ENCODE assay signal across 14 cellular contexts in genomic region chr15:77023576-77024272, GRCh38. TPM values are rescaled to one million over a fixed set of nuclear protein-coding genes. Genes with fewer than 3 reads are reported as not detected.
DNase-seq lines count a peak whose midpoint lies in the region; ATAC-seq and TF ChIP-seq lines count a peak whose summit lies in the region.
"Had no signal": no experiment of that assay in that cellular context is flagged by ENCODE, and none has a peak within 500 bp of the region (broad histone marks: within the 10 kb centered on the region; RNA-seq: fewer than 3 reads in every experiment).

No MANE protein-coding gene starts in this region.

- no peaks in the 10 kb centered on the region for H3K27me3 Mint-ChIP-seq in activated T-cell treated with anti-CD3 and anti-CD28 coated beads, Interleukin-2, amount 50 U/mL, for 72 hours (ENCODE audit: low read depth)
- no peaks in the 10 kb centered on the region for H3K27me3 Mint-ChIP-seq in activated T-cell treated with anti-CD3 and anti-CD28 coated beads, Interleukin-2, amount 50 U/mL, for 4 hours (ENCODE audit: low read depth)
- H3K27me3 Mint-ChIP-seq in T-helper 2 cell treated with Interferon-gamma antibody and Interleukin-4, amounts not matched to agents 5 μg/mL and 100 μg/mL, for 36 hours (ENCODE audit: low read depth): no peaks in the 10 kb centered on the region
- H3K27me3 Mint-ChIP-seq in stimulated activated naive CD8-positive, alpha-beta T cell treated with anti-CD3 and anti-CD28 coated beads, Interleukin-15, Interleukin-2, amounts not matched to agents 100 ng/mL and 50 ng/mL, for 24 hours: no peaks in the 10 kb centered on the region

- peak overlapping the region; percentile 96 for H3K27ac Mint-ChIP-seq in activated T-cell treated with anti-CD3 and anti-CD28 coated beads, Interleukin-2, amount 50 U/mL, for 72 hours
- H3K27ac Mint-ChIP-seq in T-helper 2 cell treated with Interferon-gamma antibody and Interleukin-4, amounts not matched to agents 5 μg/mL and 100 μg/mL, for 36 hours: peak overlapping the region; percentile 97
- H3K27ac Mint-ChIP-seq in stimulated activated naive CD8-positive, alpha-beta T cell treated with anti-CD3 and anti-CD28 coated beads, Interleukin-15, Interleukin-2, amounts not matched to agents 100 ng/mL and 50 ng/mL, for 24 hours: peak overlapping the region; percentile 98

- peaks cover 10 to 24% of the 10 kb centered on the region in 2 donors for H3K36me3 Mint-ChIP-seq in activated T-cell treated with anti-CD3 and anti-CD28 coated beads, Interleukin-2, amount 50 U/mL, for 72 hours (ENCODE audit: insufficient read depth in 2 of 2)
- peaks cover 21% of the 10 kb centered on the region for H3K36me3 Mint-ChIP-seq in activated T-cell treated with anti-CD3 and anti-CD28 coated beads, Interleukin-2, amount 50 U/mL, for 4 hours (ENCODE audit: insufficient read depth)
- peaks cover 59% of the 10 kb centered on the region for H3K36me3 Mint-ChIP-seq in T-helper 2 cell treated with Interferon-gamma antibody and Interleukin-4, amounts not matched to agents 5 μg/mL and 100 μg/mL, for 36 hours (ENCODE audit: low read depth)
- peaks cover 40% of the 10 kb centered on the region for H3K36me3 Mint-ChIP-seq in stimulated activated naive CD8-positive, alpha-beta T cell treated with anti-CD3 and anti-CD28 coated beads, Interleukin-15, Interleukin-2, amounts not matched to agents 100 ng/mL and 50 ng/mL, for 24 hours (ENCODE audit: low read depth)

- H3K36me3 ChIP-seq in PC-3 (ENCODE audit: low read depth, low read length): no peaks in the 10 kb centered on the region

- intact Hi-C loops in right cardiac atrium (cut with DNase I) (loop anchor here in 1 of 4 donors (10.0 kb wide), 1 partner anchor 521 kb away; no protein-coding TSS in a partner anchor), PC-3 (cut with micrococcal nuclease) (no loop called here)

- peak in 1 of 2 donors; percentile 2 for ATAC-seq in activated T-cell treated with anti-CD3 and anti-CD28 coated beads, Interleukin-2, amount 50 U/mL, for 72 hours (replicated peaks in 1 of 2)
- no peak for ATAC-seq in activated T-cell treated with anti-CD3 and anti-CD28 coated beads, Interleukin-2, amount 50 U/mL, for 4 hours
- ATAC-seq in right cardiac atrium (no peak), PC-3 (no peak; the same call in 1 of the 2 replicates), esophagus mucosa (no peak)

- no peak for TF ChIP-seq CTCF in PC-3 (conservative IDR thresholded peaks at IDR 0.05; ENCODE audit: low read depth, low read length)

- H3K9me2 ChIP-seq in PC-3 (replicated peaks; ENCODE audit: low read length): no peaks in the 10 kb centered on the region

- DNase-seq in activated T-cell treated with anti-CD3 and anti-CD28 coated beads, Interleukin-2, amount 50 U/mL, for 72 hours: no peak
- no peak for DNase-seq in activated T-cell treated with anti-CD3 and anti-CD28 coated beads, Interleukin-2, amount 50 U/mL, for 4 hours
- DNase-seq in T-helper 2 cell treated with Interferon-gamma antibody and Interleukin-4, amounts not matched to agents 5 μg/mL and 100 μg/mL, for 36 hours (ENCODE audit: low spot score): no peak
- peak in 2 of 3 donors; percentile 46 to 47 for DNase-seq in right cardiac atrium
- no peak for DNase-seq in PC-3
- no peak for DNase-seq in A172 (ENCODE audit: low spot score)
- DNase-seq: NCI-H1048, NCI-H446 treated with DMSO at 0.1 percent for 48 hours had no signal

- H3K9ac ChIP-seq in PC-3 (ENCODE audit: low read length): no peak overlapping the region

- H3K79me2 ChIP-seq in PC-3 (ENCODE audit: low read length): no peaks in the 10 kb centered on the region

- H3K27me3 ChIP-seq in right cardiac atrium (ENCODE audit: control insufficient read depth, insufficient read depth) (no peaks in the 10 kb centered on the region), PC-3 (ENCODE audit: low read length) (no peaks in the 10 kb centered on the region)

- H3K9me3 Mint-ChIP-seq in activated T-cell treated with anti-CD3 and anti-CD28 coated beads, Interleukin-2, amount 50 U/mL, for 72 hours: no peaks in the 10 kb centered on the region
- H3K9me3 Mint-ChIP-seq in activated T-cell treated with anti-CD3 and anti-CD28 coated beads, Interleukin-2, amount 50 U/mL, for 4 hours: no peaks in the 10 kb centered on the region
- H3K9me3 Mint-ChIP-seq in T-helper 2 cell treated with Interferon-gamma antibody and Interleukin-4, amounts not matched to agents 5 μg/mL and 100 μg/mL, for 36 hours: no peaks in the 10 kb centered on the region
- H3K9me3 Mint-ChIP-seq in stimulated activated naive CD8-positive, alpha-beta T cell treated with anti-CD3 and anti-CD28 coated beads, Interleukin-15, Interleukin-2, amounts not matched to agents 100 ng/mL and 50 ng/mL, for 24 hours: no peaks in the 10 kb centered on the region

- POLR2A ChIA-PET in PC-3 (lab: Charles Lee; ENCODE audit: unreplicated experiment): no interaction called here

- no peak overlapping the region for H3K4me2 ChIP-seq in PC-3 (ENCODE audit: low read length)

- no TSS peak for BruUV-seq in PC-3 (replicated peaks; lab: Mats Ljungman, UMichigan)

- no peak overlapping the region for H2AFZ ChIP-seq in PC-3 (ENCODE audit: low read length)

- no peaks in the 10 kb centered on the region for H3F3A ChIP-seq in PC-3 (ENCODE audit: low read length, unreplicated experiment)

- H3K27ac ChIP-seq in right cardiac atrium (ENCODE audit: low read length) (no peak overlapping the region), PC-3 (ENCODE audit: low read length) (no peak overlapping the region)
- H3K27ac ChIP-seq: epithelial cell of prostate had no signal

- no peaks in the 10 kb centered on the region for H4K20me1 ChIP-seq in PC-3 (ENCODE audit: low read length)

- H3K4me3 ChIP-seq in right cardiac atrium (ENCODE audit: low read length) (no peak overlapping the region), PC-3 (ENCODE audit: low read length) (no peak overlapping the region)
- H3K4me3 ChIP-seq: GM12878, lung had no signal

- H3K9me3 ChIP-seq in right cardiac atrium (ENCODE audit: control insufficient read depth, low read length) (no peaks in the 10 kb centered on the region), PC-3 (ENCODE audit: low read length) (no peaks in the 10 kb centered on the region)

- peaks cover 57% of the 10 kb centered on the region for H3K4me1 Mint-ChIP-seq in activated T-cell treated with anti-CD3 and anti-CD28 coated beads, Interleukin-2, amount 50 U/mL, for 72 hours (ENCODE audit: low read depth)
- H3K4me1 Mint-ChIP-seq in activated T-cell treated with anti-CD3 and anti-CD28 coated beads, Interleukin-2, amount 50 U/mL, for 4 hours (ENCODE audit: low read depth): peaks cover 53% of the 10 kb centered on the region
- H3K4me1 Mint-ChIP-seq in T-helper 2 cell treated with Interferon-gamma antibody and Interleukin-4, amounts not matched to agents 5 μg/mL and 100 μg/mL, for 36 hours (ENCODE audit: low read depth): peaks cover 49% of the 10 kb centered on the region
- H3K4me1 Mint-ChIP-seq in stimulated activated naive CD8-positive, alpha-beta T cell treated with anti-CD3 and anti-CD28 coated beads, Interleukin-15, Interleukin-2, amounts not matched to agents 100 ng/mL and 50 ng/mL, for 24 hours (ENCODE audit: low read depth): peaks cover 57% of the 10 kb centered on the region

- CTCF ChIA-PET in PC-3 (lab: Charles Lee): interaction anchor here (1.0 kb wide), 1 partner anchor 27 kb away, joined by 3 read pairs; no protein-coding TSS in a partner anchor

- peak overlapping the region in 1 of 2 donors; percentile 30 for H3K4me3 Mint-ChIP-seq in activated T-cell treated with anti-CD3 and anti-CD28 coated beads, Interleukin-2, amount 50 U/mL, for 72 hours
- H3K4me3 Mint-ChIP-seq in activated T-cell treated with anti-CD3 and anti-CD28 coated beads, Interleukin-2, amount 50 U/mL, for 4 hours: no peak overlapping the region
- H3K4me3 Mint-ChIP-seq in T-helper 2 cell treated with Interferon-gamma antibody and Interleukin-4, amounts not matched to agents 5 μg/mL and 100 μg/mL, for 36 hours: peak overlapping the region; percentile 28
- H3K4me3 Mint-ChIP-seq in stimulated activated naive CD8-positive, alpha-beta T cell treated with anti-CD3 and anti-CD28 coated beads, Interleukin-15, Interleukin-2, amounts not matched to agents 100 ng/mL and 50 ng/mL, for 24 hours: no peak overlapping the region

- WGBS in right cardiac atrium: 65% methylated on average over 20 of the region's 20 CpGs

- H3K4me1 ChIP-seq in right cardiac atrium (ENCODE audit: control insufficient read depth, insufficient read depth, low read length): no peaks in the 10 kb centered on the region
- peaks cover 6% of the 10 kb centered on the region; the same call in 1 of the 2 replicates for H3K4me1 ChIP-seq in PC-3 (ENCODE audit: insufficient read depth, low read length)

RNA-seq across cellular contexts. Expression of gene PSTPIP1, which starts 28.8 kb away (rescaled TPM):
- total RNA-seq in activated T-cell treated with anti-CD3 and anti-CD28 coated beads, Interleukin-2, amount 50 U/mL, for 72 hours: 100 to 1,000 TPM; 141 to 152 TPM
- 100 to 1,000 TPM in 1 of 3 donors, 10 to 100 TPM in 2; 85.4 to 130 (median 92.1) TPM for total RNA-seq in activated T-cell treated with anti-CD3 and anti-CD28 coated beads, Interleukin-2, amount 50 U/mL, for 4 hours
- total RNA-seq in right cardiac atrium (1 to 10 TPM; 2.9 to 6.0 (median 5.5) TPM), PC-3 (2014; rRNA removed) (not detected in 2 replicates), esophagus mucosa (1.3 TPM)
- 1.9 TPM for polyA plus RNA-seq in right cardiac atrium
- total RNA-seq in A172 (2014; rRNA removed; shearing (Covaris generic)): 0.33 and 1.0 TPM in 2 replicates
- total RNA-seq: bronchial epithelial cell had no signal

RNA-seq across cellular contexts. Expression of gene TSPAN3, which starts 47.2 kb away (rescaled TPM):
- 10 to 100 TPM; 30.4 to 36.4 TPM for total RNA-seq in activated T-cell treated with anti-CD3 and anti-CD28 coated beads, Interleukin-2, amount 50 U/mL, for 72 hours
- total RNA-seq in activated T-cell treated with anti-CD3 and anti-CD28 coated beads, Interleukin-2, amount 50 U/mL, for 4 hours: 10 to 100 TPM; 38.6 to 53.1 (median 42.8) TPM
- total RNA-seq in right cardiac atrium: 100 to 1,000 TPM; 124 to 135 (median 127) TPM
- polyA plus RNA-seq in right cardiac atrium: 129 TPM
- 125 and 140 TPM in 2 replicates for total RNA-seq in PC-3 (2014; rRNA removed)
- total RNA-seq in esophagus mucosa: 60.8 TPM
- 396 and 439 TPM in 2 replicates for total RNA-seq in A172 (2014; rRNA removed; shearing (Covaris generic))

Comparison
In these comparisons a context has a peak if more than half of its experiments do, and no peak if none do; other contexts are left out.
1. DNase-seq: peak in right cardiac atrium (2 of 3); none in activated T-cell treated with anti-CD3 and anti-CD28 coated beads, Interleukin-2, amount 50 U/mL, for 72 hours (0 of 2), activated T-cell treated with anti-CD3 and anti-CD28 coated beads, Interleukin-2, amount 50 U/mL, for 4 hours (single experiment), T-helper 2 cell treated with Interferon-gamma antibody and Interleukin-4, amounts not matched to agents 5 μg/mL and 100 μg/mL, for 36 hours (single experiment), PC-3 (single experiment) and A172 (single experiment).
2. RNA of gene PSTPIP1, which starts 28.8 kb away (total RNA-seq): 141 to 152 TPM in activated T-cell treated with anti-CD3 and anti-CD28 coated beads, Interleukin-2, amount 50 U/mL, for 72 hours and 85.4 to 130 TPM in activated T-cell treated with anti-CD3 and anti-CD28 coated beads, Interleukin-2, amount 50 U/mL, for 4 hours; 2.9 to 6.0 TPM in right cardiac atrium, 1.3 TPM in esophagus mucosa (single experiment), 0.33 to 1.0 TPM in A172 and not detected in PC-3; every median in the first group is over 10 times any median in the second.
3. Peak in every context shown above with its lines, with median percentiles within 50 percentile points of each other: H3K27ac Mint-ChIP-seq.